ENCODE assay signal across 8 cellular contexts in genomic region chr21:33229099-33229775, GRCh38. TPM values are rescaled to one million over a fixed set of nuclear protein-coding genes. Genes with fewer than 3 reads are reported as not detected.
A peak's percentile ranks its signal among the peaks of the same experiment; 100 is the strongest.
DNase-seq lines count a peak whose midpoint lies in the region; ATAC-seq and TF ChIP-seq lines count a peak whose summit lies in the region.

No MANE protein-coding gene starts in this region.

- peak overlapping the region; percentile 89 for H3K4me3 Mint-ChIP-seq in activated T-cell treated with anti-CD3 and anti-CD28 coated beads, Interleukin-2, amount 50 U/mL, for 24 hours
- peak overlapping the region; percentile 94 for H3K4me3 Mint-ChIP-seq in T-helper 17 cell

- peaks cover 55% of the 10 kb centered on the region for H3K4me1 Mint-ChIP-seq in activated T-cell treated with anti-CD3 and anti-CD28 coated beads, Interleukin-2, amount 50 U/mL, for 24 hours (ENCODE audit: low read depth)
- peaks cover 22% of the 10 kb centered on the region for H3K4me1 Mint-ChIP-seq in T-helper 17 cell

- DNase-seq in activated T-cell treated with anti-CD3 and anti-CD28 coated beads, Interleukin-2, amount 50 U/mL, for 24 hours = no peak
- DNase-seq in activated T-cell treated with anti-CD3 and anti-CD28 coated beads, Interleukin-2, amount 50 U/mL, for 1 hour = no peak
- no peak for DNase-seq in T-helper 17 cell
- no peak for DNase-seq in tibial nerve (ENCODE audit: low spot score in 2 of 2)
- no peak for DNase-seq in RKO (ENCODE audit: low spot score)
- DNase-seq in EL = no peak
- DNase-seq in stimulated activated CD8-positive, alpha-beta memory T cell treated with anti-CD3 and anti-CD28 coated beads, Interleukin-4, amount 100 ng/mL, for 48 hours = no peak

- H3K4me3 ChIP-seq in iPS-20b (ENCODE audit: low read length) (peak overlapping the region; percentile 77), tibial nerve (peak overlapping the region; percentile 3 to 100 (median 87))

- peaks cover 8% of the 10 kb centered on the region; the same call in 1 of the 2 replicates for H3K27me3 ChIP-seq in iPS-20b (ENCODE audit: insufficient read depth, low read length)
- H3K27me3 ChIP-seq in tibial nerve = no peaks in the 10 kb centered on the region

- no peaks in the 10 kb centered on the region for H3K9me3 Mint-ChIP-seq in activated T-cell treated with anti-CD3 and anti-CD28 coated beads, Interleukin-2, amount 50 U/mL, for 24 hours

- H3K27ac ChIP-seq in iPS-20b (ENCODE audit: low read length) = no peak overlapping the region
- peak overlapping the region in 3 of 4 donors; percentile 18 to 98 (median 97) for H3K27ac ChIP-seq in tibial nerve

- no peak overlapping the region for H3K9ac ChIP-seq in iPS-20b (ENCODE audit: low read depth, low read length)

- 42 to 45% methylated on average over 17 of the region's 17 CpGs for WGBS in tibial nerve, 2 donors

- TF ChIP-seq POLR2A in tibial nerve (IDR thresholded peaks at IDR 0.05) = no peak

- peak overlapping the region; percentile 92 for H3K27ac Mint-ChIP-seq in activated T-cell treated with anti-CD3 and anti-CD28 coated beads, Interleukin-2, amount 50 U/mL, for 24 hours
- H3K27ac Mint-ChIP-seq in T-helper 17 cell = peak overlapping the region; percentile 97

- peaks cover 9% of the 10 kb centered on the region; the same call in 1 of the 2 replicates for H3K4me1 ChIP-seq in iPS-20b (ENCODE audit: insufficient read depth, low read length)
- H3K4me1 ChIP-seq in tibial nerve = peaks cover 0 to 40% (median 18%) of the 10 kb centered on the region in 4 donors

- no peak for TF ChIP-seq EP300 in tibial nerve (IDR thresholded peaks at IDR 0.05)

- H3K36me3 ChIP-seq in iPS-20b (ENCODE audit: insufficient read depth, low read depth, low read length) (no peaks in the 10 kb centered on the region), tibial nerve (no peaks in the 10 kb centered on the region)

- H3K36me3 Mint-ChIP-seq in activated T-cell treated with anti-CD3 and anti-CD28 coated beads, Interleukin-2, amount 50 U/mL, for 24 hours (ENCODE audit: low read depth) = peaks cover 32% of the 10 kb centered on the region
- H3K36me3 Mint-ChIP-seq in T-helper 17 cell (ENCODE audit: low read depth) = peaks cover 7% of the 10 kb centered on the region

- no peak for TF ChIP-seq CTCF in tibial nerve (IDR thresholded peaks at IDR 0.05)

- peak; percentile 3 for ATAC-seq in T-helper 17 cell

- H3K9me3 ChIP-seq in T-helper 17 cell (ENCODE audit: control insufficient read depth, low read length, poor library complexity, severe bottlenecking) (no peaks in the 10 kb centered on the region), iPS-20b (ENCODE audit: insufficient read depth, low read depth, low read length) (no peaks in the 10 kb centered on the region), tibial nerve (no peaks in the 10 kb centered on the region)

- no peaks in the 10 kb centered on the region for H3K27me3 Mint-ChIP-seq in activated T-cell treated with anti-CD3 and anti-CD28 coated beads, Interleukin-2, amount 50 U/mL, for 24 hours
- no peaks in the 10 kb centered on the region for H3K27me3 Mint-ChIP-seq in T-helper 17 cell

RNA-seq across cellular contexts. Expression of gene IFNAR2, which starts 0.5 kb away (rescaled TPM):
- total RNA-seq in T-helper 17 cell = 10 to 100 TPM; 40.5 to 48.1 TPM
- total RNA-seq in tibial nerve = 10 to 100 TPM; 12.3 to 47.4 (median 29.4) TPM

RNA-seq across cellular contexts. Expression of gene IL10RB, which starts 36.9 kb away (rescaled TPM):
- 10 to 100 TPM; 17.0 to 18.9 TPM for total RNA-seq in T-helper 17 cell
- 10 to 100 TPM; 17.5 to 27.3 (median 21.3) TPM for total RNA-seq in tibial nerve
